Comparison of ENCODE assay signal across 21 cellular contexts in genomic region chr9:137668203-137668602, GRCh38. TPM values are rescaled to one million over a fixed set of nuclear protein-coding genes. Genes with fewer than 3 reads are reported as not detected.
A peak's percentile ranks its signal among the peaks of the same experiment; 100 is the strongest.
DNase-seq lines count a peak whose midpoint lies in the region; ATAC-seq and TF ChIP-seq lines count a peak whose summit lies in the region.
"Had no signal": no experiment of that assay in that cellular context is flagged by ENCODE, and none has a peak within 500 bp of the region (broad histone marks: within the 10 kb centered on the region; RNA-seq: fewer than 3 reads in every experiment).

No MANE protein-coding gene starts in this region.

- no peaks in the 10 kb centered on the region for H3K9me3 ChIP-seq in CD8-positive, alpha-beta T cell (ENCODE audit: low read length)
- no peaks in the 10 kb centered on the region for H3K9me3 ChIP-seq in HUES48 (ENCODE audit: control insufficient read depth, insufficient read depth, low read length)
- H3K9me3 ChIP-seq: psoas muscle, upper lobe of right lung had no signal

- H3K4me3 ChIP-seq in CD8-positive, alpha-beta T cell (ENCODE audit: low read depth, low read length) = no peak overlapping the region
- H3K4me3 ChIP-seq in HUES48 (ENCODE audit: low read depth, low read length) = no peak overlapping the region
- H3K4me3 ChIP-seq: psoas muscle, upper lobe of right lung had no signal

- no peaks in the 10 kb centered on the region for H3K27me3 ChIP-seq in CD8-positive, alpha-beta T cell (ENCODE audit: insufficient read depth, low read length)
- H3K27me3 ChIP-seq in HUES48 (ENCODE audit: control insufficient read depth, insufficient read depth, low read length) = no peaks in the 10 kb centered on the region
- H3K27me3 ChIP-seq: upper lobe of right lung had no signal

- peak overlapping the region; percentile 75 for H3K27ac Mint-ChIP-seq in CD8-positive, alpha-beta T cell
- H3K27ac Mint-ChIP-seq in brain = peak overlapping the region in 4 of 5 experiments; percentile 6 to 99 (median 62)
- peak overlapping the region; percentile 20 to 32 for H3K27ac Mint-ChIP-seq in natural killer cell treated with Interleukin-12 subunit alpha and Interleukin-12 subunit beta and Interleukin-15 and Interleukin-18, amount 100 ng/mL, for 72 hours

- no peak overlapping the region for H3K9ac ChIP-seq in HUES48 (ENCODE audit: low read depth, low read length)

- H3K36me3 Mint-ChIP-seq in CD8-positive, alpha-beta T cell = peaks cover 32% of the 10 kb centered on the region
- peaks cover 33% of the 10 kb centered on the region for H3K36me3 Mint-ChIP-seq in brain
- peaks cover 7% of the 10 kb centered on the region for H3K36me3 Mint-ChIP-seq in natural killer cell treated with Interleukin-12 subunit alpha and Interleukin-12 subunit beta and Interleukin-15 and Interleukin-18, amount 100 ng/mL, for 72 hours

- no peak for DNase-seq in CD8-positive, alpha-beta T cell
- no peak for DNase-seq in natural killer cell treated with Interleukin-12 subunit alpha and Interleukin-12 subunit beta and Interleukin-15 and Interleukin-18, amount 100 ng/mL, for 72 hours (ENCODE audit: low spot score)
- DNase-seq in NCI-H82 (lab: John Stamatoyannopoulos, UW) (no peak), HCEC 1CT (no peak)
- DNase-seq in stimulated activated CD4-positive, alpha-beta T cell treated with anti-CD3 and anti-CD28 coated beads, Interleukin-1b, Interleukin-23, amount 100 ng/mL, for 48 hours = no peak
- DNase-seq: activated CD4-positive, CD25-positive, alpha-beta regulatory T cell treated with anti-CD3 and anti-CD28 coated beads, Interleukin-2, amount 50 U/mL, for 72 hours; activated naive CD4-positive, alpha-beta T cell; COR-L47; cortex of kidney; DMS79; IMR-90; NCI-H2029 treated with DMSO at 0.1 percent for 48 hours; NCI-H226; psoas muscle; SHP77 treated with DMSO at 0.1 percent for 48 hours; SW 1271 had no signal

- H3K9me3 Mint-ChIP-seq in CD8-positive, alpha-beta T cell = no peaks in the 10 kb centered on the region
- H3K9me3 Mint-ChIP-seq in brain = no peaks in the 10 kb centered on the region
- H3K9me3 Mint-ChIP-seq in natural killer cell treated with Interleukin-12 subunit alpha and Interleukin-12 subunit beta and Interleukin-15 and Interleukin-18, amount 100 ng/mL, for 72 hours = no peaks in the 10 kb centered on the region

- no peak for TF ChIP-seq CTCF in CD8-positive, alpha-beta T cell (IDR thresholded peaks at IDR 0.05)
- TF ChIP-seq CTCF in brain (conservative IDR thresholded peaks at IDR 0.05) = no peak

- POLR2A ChIA-PET in CD8-positive, alpha-beta T cell (lab: Charles Lee) = no interaction called here

- H3K27me3 Mint-ChIP-seq in CD8-positive, alpha-beta T cell (ENCODE audit: low read depth) = no peaks in the 10 kb centered on the region
- peaks cover 6% of the 10 kb centered on the region for H3K27me3 Mint-ChIP-seq in brain
- no peaks in the 10 kb centered on the region for H3K27me3 Mint-ChIP-seq in natural killer cell treated with Interleukin-12 subunit alpha and Interleukin-12 subunit beta and Interleukin-15 and Interleukin-18, amount 100 ng/mL, for 72 hours

- H3K4me1 Mint-ChIP-seq in CD8-positive, alpha-beta T cell (ENCODE audit: low read depth) = peaks cover 65% of the 10 kb centered on the region
- H3K4me1 Mint-ChIP-seq in brain = peaks cover 94% of the 10 kb centered on the region
- H3K4me1 Mint-ChIP-seq in natural killer cell treated with Interleukin-12 subunit alpha and Interleukin-12 subunit beta and Interleukin-15 and Interleukin-18, amount 100 ng/mL, for 72 hours (ENCODE audit: low read depth in 2 of 2) = peaks cover 37 to 49% of the 10 kb centered on the region in 2 donors

- CTCF ChIA-PET in CD8-positive, alpha-beta T cell (lab: Charles Lee) = no interaction called here

- peaks cover 30% of the 10 kb centered on the region for H3K4me1 ChIP-seq in CD8-positive, alpha-beta T cell (ENCODE audit: insufficient read depth, low read length)
- H3K4me1 ChIP-seq in HUES48 (ENCODE audit: control insufficient read depth, insufficient read depth, low read length) = peaks cover 76% of the 10 kb centered on the region

- intact Hi-C loops in CD8-positive, alpha-beta T cell (cut with DNase I, micrococcal nuclease) = no loop called here

- H3K4me3 Mint-ChIP-seq in CD8-positive, alpha-beta T cell = no peak overlapping the region
- peak overlapping the region in 2 of 5 experiments; percentile 38 to 41 for H3K4me3 Mint-ChIP-seq in brain
- no peak overlapping the region for H3K4me3 Mint-ChIP-seq in natural killer cell treated with Interleukin-12 subunit alpha and Interleukin-12 subunit beta and Interleukin-15 and Interleukin-18, amount 100 ng/mL, for 72 hours

- no peaks in the 10 kb centered on the region for H3K36me3 ChIP-seq in CD8-positive, alpha-beta T cell (ENCODE audit: insufficient read depth, low read length)
- H3K36me3 ChIP-seq in HUES48 (ENCODE audit: control insufficient read depth, insufficient read depth, low read length) = peaks cover 7% of the 10 kb centered on the region; the same call in 1 of the 2 replicates
- H3K36me3 ChIP-seq: upper lobe of right lung had no signal

- no peak overlapping the region for H3K27ac ChIP-seq in CD8-positive, alpha-beta T cell (ENCODE audit: low read depth, low read length)
- H3K27ac ChIP-seq in HUES48 (ENCODE audit: low read depth, low read length) = peak overlapping the region; percentile 88
- H3K27ac ChIP-seq: psoas muscle, upper lobe of right lung had no signal

- ATAC-seq in CD8-positive, alpha-beta T cell = no peak
- ATAC-seq in natural killer cell treated with Interleukin-12 subunit alpha and Interleukin-12 subunit beta and Interleukin-15 and Interleukin-18, amount 100 ng/mL, for 72 hours = no peak
- no peak for ATAC-seq in HG03354 (IDR thresholded peaks at IDR 0.05; ENCODE audit: poor library complexity, severe bottlenecking, unreplicated experiment)
- ATAC-seq: HCT116, psoas muscle, upper lobe of right lung had no signal

RNA-seq across cellular contexts. Expression of gene EHMT1, which starts 49.4 kb away (rescaled TPM):
- 10 to 100 TPM; 83.1 to 86.2 TPM for total RNA-seq in CD8-positive, alpha-beta T cell
- polyA plus RNA-seq in brain (ENCODE audit: insufficient read depth, low read depth, low replicate concordance) = 69.6 TPM
- total RNA-seq in natural killer cell treated with Interleukin-12 subunit alpha and Interleukin-12 subunit beta and Interleukin-15 and Interleukin-18, amount 100 ng/mL, for 72 hours = 100 to 1,000 TPM in 1 of 2 donors, 10 to 100 TPM in 1; 93.1 to 184 TPM
